Comparison of ENCODE assay signal across 9 cellular contexts in genomic region chr3:147393261-147393964, GRCh38. TPM values are rescaled to one million over a fixed set of nuclear protein-coding genes. Genes with fewer than 3 reads are reported as not detected.
DNase-seq lines count a peak whose midpoint lies in the region; ATAC-seq and TF ChIP-seq lines count a peak whose summit lies in the region.
"Had no signal": no experiment of that assay in that cellular context is flagged by ENCODE, and none has a peak within 500 bp of the region (broad histone marks: within the 10 kb centered on the region; RNA-seq: fewer than 3 reads in every experiment).

No MANE protein-coding gene starts in this region.

- H3K36me3 ChIP-seq in SK-N-MC (ENCODE audit: insufficient read depth, low read length) (peaks cover 7% of the 10 kb centered on the region; the same call in 1 of the 2 replicates), right atrium auricular region (no peaks in the 10 kb centered on the region)

- H3K9me3 ChIP-seq in SK-N-MC (ENCODE audit: low read depth, low read length) = no peaks in the 10 kb centered on the region
- H3K9me3 ChIP-seq in right atrium auricular region = no peaks in the 10 kb centered on the region

- peak; percentile 79 for DNase-seq in ELF-1 (ENCODE audit: low read depth, low spot score)
- no peak for DNase-seq in SK-N-MC (ENCODE audit: low read depth, low spot score)
- no peak for DNase-seq in right atrium auricular region (ENCODE audit: low spot score)
- peak; percentile 92 for DNase-seq in retina
- DNase-seq in stimulated activated naive CD8-positive, alpha-beta T cell treated with anti-CD3 and anti-CD28 coated beads, Interleukin-15, Interleukin-2, amounts not matched to agents 100 U/mL and 50 U/mL, for 24 hours = no peak
- DNase-seq: NCI-H526 had no signal

- H3K4me3 ChIP-seq in SK-N-MC (peak overlapping the region; percentile 78), right atrium auricular region (peak overlapping the region; percentile 35 to 43)

- peaks cover 39 to 86% of the 10 kb centered on the region in 2 donors for H3K27me3 ChIP-seq in right atrium auricular region

- no peak for TF ChIP-seq POLR2A in GM18505 (IDR thresholded peaks at IDR 0.05; ENCODE audit: borderline replicate concordance, extremely low read depth, insufficient read depth, insufficient read length)

- H3K4me1 ChIP-seq in right atrium auricular region = peaks cover 0 to 63% of the 10 kb centered on the region in 2 donors

- no peak for TF ChIP-seq CTCF in right atrium auricular region (IDR thresholded peaks at IDR 0.05)

- ATAC-seq in HG02938 (IDR thresholded peaks at IDR 0.05; ENCODE audit: unreplicated experiment) (no peak), HG02885 (IDR thresholded peaks at IDR 0.05; ENCODE audit: poor library complexity, unreplicated experiment) (no peak), GM18505 (IDR thresholded peaks at IDR 0.05; ENCODE audit: unreplicated experiment) (no peak)
- ATAC-seq in stimulated activated naive CD8-positive, alpha-beta T cell treated with anti-CD3 and anti-CD28 coated beads, Interleukin-15, Interleukin-2, amounts not matched to agents 100 U/mL and 50 U/mL, for 24 hours = no peak

- peak overlapping the region; percentile 83 for H3K9ac ChIP-seq in SK-N-MC (ENCODE audit: insufficient read length)

- peak overlapping the region; percentile 55 for H3K27ac ChIP-seq in SK-N-MC
- no peak overlapping the region for H3K27ac ChIP-seq in right atrium auricular region

RNA-seq across cellular contexts. Expression of gene ZIC4, which starts 12.9 kb away (rescaled TPM):
- total RNA-seq in right atrium auricular region = not detected

RNA-seq across cellular contexts. Expression of gene ZIC1, which starts 15.8 kb away (rescaled TPM):
- under 1 TPM in 1 of 2 donors, not detected in 1; 0.04 TPM for total RNA-seq in right atrium auricular region

Comparison
In these comparisons a context has a peak if more than half of its experiments do, and no peak if none do; other contexts are left out.
1. DNase-seq: peak in ELF-1 (single experiment) and retina (single experiment); none in SK-N-MC (single experiment), right atrium auricular region (single experiment) and stimulated activated naive CD8-positive, alpha-beta T cell treated with anti-CD3 and anti-CD28 coated beads, Interleukin-15, Interleukin-2, amounts not matched to agents 100 U/mL and 50 U/mL, for 24 hours (single experiment).